8 cellular contexts compared by ENCODE assay signal in the genomic region with DNA sequence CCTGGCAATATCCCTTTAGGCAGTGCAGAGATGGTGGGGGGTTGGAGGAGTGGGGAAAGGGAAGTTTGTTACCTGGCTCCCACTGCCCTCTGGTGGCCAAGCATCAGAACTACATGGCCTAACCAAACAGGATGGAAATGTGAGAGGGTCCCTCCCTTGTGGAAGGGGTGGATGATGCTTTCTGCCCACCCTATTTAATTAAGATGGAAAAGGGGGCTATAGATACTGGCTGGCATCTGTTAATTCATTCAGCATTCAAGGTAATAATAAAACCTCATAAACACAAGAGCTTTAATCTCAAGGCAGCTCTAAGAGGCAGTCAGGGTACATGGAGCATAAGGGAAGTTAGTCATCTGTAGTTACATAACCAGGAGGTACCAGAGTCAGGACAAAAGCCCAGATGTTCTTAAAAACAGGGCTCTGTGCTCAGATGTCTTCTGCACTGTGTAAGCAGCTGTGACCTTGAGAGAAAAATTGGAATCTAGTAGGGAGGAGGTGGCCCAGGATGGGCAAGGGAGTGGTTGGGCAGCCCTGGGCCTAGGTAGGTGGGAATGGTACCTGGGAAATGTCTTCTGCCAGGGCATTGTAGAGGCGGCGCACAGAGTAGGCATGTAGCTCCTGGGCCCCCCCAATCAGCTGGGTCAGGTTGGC. TPM values are rescaled to one million over a fixed set of nuclear protein-coding genes. Genes with fewer than 3 reads are reported as not detected.
DNase-seq lines count a peak whose midpoint lies in the region; ATAC-seq, FAIRE-seq and TF ChIP-seq lines count a peak whose summit lies in the region.

No MANE protein-coding gene starts in this region.

- peaks cover 43% of the 10 kb centered on the region for H3K36me3 Mint-ChIP-seq in T-cell

- no peak for FAIRE-seq in kidney (lab: Jason Lieb, UNC)

- in situ Hi-C loops in astrocyte of the cerebellum (cut with HindIII; ENCODE audit: low sequenced_read_pairs) = no loop called here

- no peaks in the 10 kb centered on the region for H3K9me3 ChIP-seq in kidney (ENCODE audit: control insufficient read depth in 1 of 2, low read length in 2 of 2)

- CTCF ChIA-PET in T-cell (lab: Charles Lee) = interaction anchor here (0.6 to 9.2 kb wide), 6 partner anchors 11 to 950 kb away, joined by 3 to 107 read pairs (median 3); no protein-coding TSS in a partner anchor

- intact Hi-C loops in kidney (cut with DNase I) = loop anchor here (5.0 kb wide), 1 partner anchor 91 kb away; no protein-coding TSS in a partner anchor

- DNase-seq in EH (ENCODE audit: low read depth) = peak; percentile 53
- DNase-seq in Jurkat, Clone E6-1 (ENCODE audit: low read depth, low spot score) = peak; percentile 49
- DNase-seq in T-cell = peak in 30 of 34 experiments; percentile 22 to 60 (median 46)
- DNase-seq in astrocyte of the cerebellum (ENCODE audit: low read depth) = no peak
- DNase-seq in kidney = peak; percentile 45
- DNase-seq in stimulated activated CD8-positive, alpha-beta memory T cell treated with anti-CD3 and anti-CD28 coated beads, Interleukin-7, amount 100 ng/mL, for 4 hours (ENCODE audit: low read depth in 2 of 2) = peak; percentile 32 to 41
- no peak for DNase-seq in NK-92 treated with Interleukin-12 subunit alpha and Interleukin-12 subunit beta, amount 100 ng/mL, for 24 hours (lab: John Stamatoyannopoulos, UW)

- no peak overlapping the region for H3K27ac ChIP-seq in kidney (ENCODE audit: low read depth in 2 of 2, low read length in 2 of 2)

- ATAC-seq in T-cell (replicated peaks in 1 of 4) = no peak
- no peak for ATAC-seq in HG03439 (IDR thresholded peaks at IDR 0.05; ENCODE audit: unreplicated experiment)

- TF ChIP-seq CTCF in astrocyte of the cerebellum (IDR thresholded peaks at IDR 0.05; ENCODE audit: low read depth, low read length, missing control alignments) (peak; percentile 98), kidney (IDR thresholded peaks at IDR 0.05; ENCODE audit: borderline replicate concordance, extremely low read depth, insufficient read depth) (peak; percentile 91)

- no peaks in the 10 kb centered on the region for H3K9me3 Mint-ChIP-seq in T-cell

- no peak overlapping the region for H3K4me3 ChIP-seq in Jurkat, Clone E6-1 (ENCODE audit: low read length)
- H3K4me3 ChIP-seq in astrocyte of the cerebellum (ENCODE audit: low read depth, low read length) (no peak overlapping the region), kidney (ENCODE audit: low read length in 2 of 2) (no peak overlapping the region)

- peaks cover 6 to 7% of the 10 kb centered on the region in 2 donors for H3K4me1 ChIP-seq in kidney (ENCODE audit: control insufficient read depth in 1 of 2, insufficient read depth in 1 of 2, low read depth in 1 of 2, low read length in 2 of 2)

- H3K27ac Mint-ChIP-seq in T-cell = peak overlapping the region in 1 of 2 donors; percentile 52

- POLR2A ChIA-PET in T-cell (lab: Charles Lee) = interaction anchor here in 1 of 2 donors (0.7 kb wide), 1 partner anchor 300 kb away, joined by 3 read pairs; no protein-coding TSS in a partner anchor

- H3K4me1 Mint-ChIP-seq in T-cell = peaks cover 29 to 48% (median 32%) of the 10 kb centered on the region in 3 donors

- no peak overlapping the region for H3K9ac ChIP-seq in kidney (ENCODE audit: low read length in 2 of 2)

- no peaks in the 10 kb centered on the region for H3K27me3 Mint-ChIP-seq in T-cell

- peaks cover 16 to 17% of the 10 kb centered on the region in 2 donors for H3K36me3 ChIP-seq in kidney (ENCODE audit: control insufficient read depth in 1 of 2, insufficient read depth in 2 of 2, low read length in 2 of 2)

- no peak overlapping the region for H3K4me3 Mint-ChIP-seq in T-cell

RNA-seq across cellular contexts. Expression of a gene that starts 4.6 kb away (rescaled TPM):
- polyA plus RNA-seq in Jurkat, Clone E6-1 (2012; ENCODE audit: insufficient read depth, insufficient read length) = 138 TPM
- total RNA-seq in T-cell (100 to 1,000 TPM; 321 to 526 (median 484) TPM), kidney (123 TPM)
- polyA plus RNA-seq in kidney (ENCODE audit: insufficient read depth, low read depth, low replicate concordance) = 56.7 TPM

RNA-seq across cellular contexts. Expression of a gene that starts 6.9 kb away (rescaled TPM):
- polyA plus RNA-seq in Jurkat, Clone E6-1 (2012; ENCODE audit: insufficient read depth, insufficient read length) = 8.2 TPM
- total RNA-seq in T-cell = 10 to 100 TPM; 13.3 to 26.4 (median 20.5) TPM
- 24.4 TPM for total RNA-seq in kidney
- 38.4 TPM for polyA plus RNA-seq in kidney (ENCODE audit: insufficient read depth, low read depth, low replicate concordance)

RNA-seq across cellular contexts. Expression of a gene that starts 11.4 kb away (rescaled TPM):
- 2.8 TPM for polyA plus RNA-seq in Jurkat, Clone E6-1 (2012; ENCODE audit: insufficient read depth, insufficient read length)
- total RNA-seq in T-cell = 1 to 10 TPM in 1 of 5 donors, under 1 TPM in 4; 0.15 to 1.3 (median 0.44) TPM
- total RNA-seq in kidney = 4.9 TPM
- 6.1 TPM for polyA plus RNA-seq in kidney (ENCODE audit: insufficient read depth, low read depth, low replicate concordance)

RNA-seq across cellular contexts. Expression of a gene that starts 15.6 kb away (rescaled TPM):
- not detected for polyA plus RNA-seq in Jurkat, Clone E6-1 (2012; ENCODE audit: insufficient read depth, insufficient read length)
- total RNA-seq in T-cell (under 1 TPM in 2 of 5 donors, not detected in 3; 0.10 to 0.13 TPM), kidney (7.0 TPM)
- 3.6 TPM for polyA plus RNA-seq in kidney (ENCODE audit: insufficient read depth, low read depth, low replicate concordance)

Comparison
In these comparisons a context has a peak if more than half of its experiments do, and no peak if none do; other contexts are left out.
1. DNase-seq: peak in EH (single experiment), Jurkat, Clone E6-1 (single experiment), T-cell (30 of 34), kidney (single experiment) and stimulated activated CD8-positive, alpha-beta memory T cell treated with anti-CD3 and anti-CD28 coated beads, Interleukin-7, amount 100 ng/mL, for 4 hours (2 of 2); none in astrocyte of the cerebellum (single experiment) and NK-92 treated with Interleukin-12 subunit alpha and Interleukin-12 subunit beta, amount 100 ng/mL, for 24 hours (single experiment).